12 cellular contexts compared by ENCODE assay signal in genomic region chr10:80154978-80155695, GRCh38. TPM values are rescaled to one million over a fixed set of nuclear protein-coding genes. Genes with fewer than 3 reads are reported as not detected.
A peak's percentile ranks its signal among the peaks of the same experiment; 100 is the strongest.
DNase-seq lines count a peak whose midpoint lies in the region; ATAC-seq and TF ChIP-seq lines count a peak whose summit lies in the region.
"Had no signal": no experiment of that assay in that cellular context is flagged by ENCODE, and none has a peak within 500 bp of the region (broad histone marks: within the 10 kb centered on the region; RNA-seq: fewer than 3 reads in every experiment).

No MANE protein-coding gene starts in this region.

- H3K4me3 Mint-ChIP-seq in IgD-negative memory B cell = no peak overlapping the region
- H3K4me3 Mint-ChIP-seq in neural crest cell = no peak overlapping the region

- H3K27me3 ChIP-seq in AG04450 (ENCODE audit: control insufficient read depth, insufficient read depth, low read length) = no peaks in the 10 kb centered on the region

- peaks cover 0 to 1% (median 0%) of the 10 kb centered on the region in 3 donors for H3K9me3 Mint-ChIP-seq in IgD-negative memory B cell
- H3K9me3 Mint-ChIP-seq in neural crest cell = no peaks in the 10 kb centered on the region
- H3K9me3 Mint-ChIP-seq: activated naive CD8-positive, alpha-beta T cell treated with anti-CD3 and anti-CD28 coated beads, Interleukin-2, amount 10 ng/mL, durations not matched to agents 7 days and 5 days had no signal

- H3K27ac ChIP-seq in AG04450 (ENCODE audit: low read depth, low read length) = peak overlapping the region; percentile 95
- peak overlapping the region; percentile 86 to 95 for H3K27ac ChIP-seq in coronary artery

- ATAC-seq in GM18861 (IDR thresholded peaks at IDR 0.05; ENCODE audit: unreplicated experiment) (no peak), GM18520 (IDR thresholded peaks at IDR 0.05; ENCODE audit: unreplicated experiment) (no peak)
- ATAC-seq: left lobe of liver, Right ventricle myocardium inferior had no signal

- peaks cover 8% of the 10 kb centered on the region for H3K36me3 Mint-ChIP-seq in IgD-negative memory B cell
- peaks cover 2% of the 10 kb centered on the region for H3K36me3 Mint-ChIP-seq in neural crest cell (ENCODE audit: low read depth)

- H3K4me3 ChIP-seq in AG04450 (ENCODE audit: low read depth, low read length) (no peak overlapping the region; the same call in 1 of the 2 replicates), coronary artery (peak overlapping the region; percentile 24)

- H3K27ac Mint-ChIP-seq in IgD-negative memory B cell (peak overlapping the region in 2 of 3 donors; percentile 44 to 97), neural crest cell (ENCODE audit: unreplicated experiment) (peak overlapping the region; percentile 4)

- CTCF ChIA-PET in AG04450 (lab: Charles Lee) = interaction anchor here (0.5 to 4.2 kb wide), 4 partner anchors 11 to 67 kb away, joined by 3 to 27 read pairs (median 4); no protein-coding TSS in a partner anchor

- peak; percentile 90 for DNase-seq in AG04450 (ENCODE audit: low read depth, low spot score)
- DNase-seq in coronary artery (ENCODE audit: low spot score) = no peak
- DNase-seq in neural crest cell (ENCODE audit: low read depth, low spot score) = no peak
- no peak for DNase-seq in nucleus accumbens (lab: John Stamatoyannopoulos, UW)
- no peak for DNase-seq in GM19240 (ENCODE audit: insufficient read length, low spot score)
- DNase-seq: activated naive CD8-positive, alpha-beta T cell treated with anti-CD3 and anti-CD28 coated beads, Interleukin-2, amount 10 ng/mL, durations not matched to agents 7 days and 5 days; MM.1S had no signal

- H3K27me3 Mint-ChIP-seq in IgD-negative memory B cell = no peaks in the 10 kb centered on the region
- no peaks in the 10 kb centered on the region for H3K27me3 Mint-ChIP-seq in neural crest cell (ENCODE audit: low read depth)
- H3K27me3 Mint-ChIP-seq: activated naive CD8-positive, alpha-beta T cell treated with anti-CD3 and anti-CD28 coated beads, Interleukin-2, amount 10 ng/mL, durations not matched to agents 7 days and 5 days had no signal

- H3K4me1 Mint-ChIP-seq in IgD-negative memory B cell (peaks cover 0 to 5% (median 0%) of the 10 kb centered on the region in 3 donors), neural crest cell (peaks cover 46% of the 10 kb centered on the region)

- no peaks in the 10 kb centered on the region for H3K9me3 ChIP-seq in AG04450 (ENCODE audit: control insufficient read depth, insufficient read depth, low read length)

- TF ChIP-seq CTCF in AG04450 (IDR thresholded peaks at IDR 0.05; ENCODE audit: low read depth, low read length) = no peak
- no peak for TF ChIP-seq CTCF in coronary artery (IDR thresholded peaks at IDR 0.05)
- TF ChIP-seq CTCF in neural crest cell (conservative IDR thresholded peaks at IDR 0.05) = no peak

- POLR2A ChIA-PET in AG04450 (lab: Yijun Ruan, JAX) = interaction anchor here (1.0 to 1.2 kb wide), 2 partner anchors 48 to 97 kb away, joined by 3 to 4 read pairs; no protein-coding TSS in a partner anchor

RNA-seq across cellular contexts. Expression of gene PLAC9, which starts 22.6 kb away (rescaled TPM):
- polyA plus RNA-seq in AG04450 (2011; rRNA removed) (11.5 and 14.2 TPM in 2 replicates), IgD-negative memory B cell (not detected)
- polyA minus RNA-seq in AG04450 (2011; rRNA and poly(A)+ RNA removed) = 2.2 and 4.0 TPM in 2 replicates
- 24.1 and 27.5 TPM in 2 replicates for total RNA-seq in neural crest cell
- total RNA-seq: activated naive CD8-positive, alpha-beta T cell treated with anti-CD3 and anti-CD28 coated beads, Interleukin-2, amount 10 ng/mL, durations not matched to agents 7 days and 5 days had no signal

RNA-seq across cellular contexts. Expression of gene ANXA11, which starts 50.2 kb away (rescaled TPM):
- polyA plus RNA-seq in AG04450 (2011; rRNA removed) (161 and 182 TPM in 2 replicates), IgD-negative memory B cell (243 TPM)
- 120 and 127 TPM in 2 replicates for polyA minus RNA-seq in AG04450 (2011; rRNA and poly(A)+ RNA removed)
- total RNA-seq in neural crest cell = 25.7 and 36.6 TPM in 2 replicates
